Comparison of ENCODE assay signal across 8 cellular contexts in genomic region chr2:175004980-175005832, GRCh38. TPM values are rescaled to one million over a fixed set of nuclear protein-coding genes. Genes with fewer than 3 reads are reported as not detected.
A peak's percentile ranks its signal among the peaks of the same experiment; 100 is the strongest.
DNase-seq lines count a peak whose midpoint lies in the region; ATAC-seq and TF ChIP-seq lines count a peak whose summit lies in the region.

Gene CHN1, minus strand, starts transcription at chr2:175005381. Its CDS starts 469 bp downstream, at chr2:175004912.

- no peaks in the 10 kb centered on the region for H3K9me3 ChIP-seq in ES-I3 (ENCODE audit: control insufficient read depth, insufficient read depth, low read length)
- no peaks in the 10 kb centered on the region for H3K9me3 ChIP-seq in HCT116 (ENCODE audit: control insufficient read depth in 1 of 2, insufficient read depth in 1 of 2, low read depth in 1 of 2, low read length in 2 of 2)
- H3K9me3 ChIP-seq in breast epithelium, result no peaks in the 10 kb centered on the region
- no peaks in the 10 kb centered on the region for H3K9me3 ChIP-seq in smooth muscle cell (replicated peaks; ENCODE audit: low read depth)

- intact Hi-C loops in HCT116 (cut with micrococcal nuclease), result no loop called here
- intact Hi-C loops in breast epithelium (cut with DNase I; ENCODE audit: low total_unique reads), result no loop called here

- no peak for TF ChIP-seq CTCF in HCT116 (IDR thresholded peaks at IDR 0.05 in 2 of 3, conservative IDR thresholded peaks at IDR 0.05 in 1 of 3; ENCODE audit: borderline replicate concordance in 1 of 3, insufficient read depth in 1 of 3, low read depth in 2 of 3, low read length in 2 of 3)
- TF ChIP-seq CTCF in VCaP (conservative IDR thresholded peaks at IDR 0.05), result no peak
- no peak for TF ChIP-seq CTCF in breast epithelium (IDR thresholded peaks at IDR 0.05)
- TF ChIP-seq CTCF in smooth muscle cell (IDR thresholded peaks at IDR 0.05; ENCODE audit: borderline replicate concordance, insufficient read depth, poor library complexity, severe bottlenecking), result no peak

- peaks cover 4 to 8% of the 10 kb centered on the region in 2 donors for H3K4me1 Mint-ChIP-seq in immature natural killer cell

- H3K4me3 Mint-ChIP-seq in immature natural killer cell, result peak within 1 kb of the TSS; percentile 63 to 82 (median 82)

- H3K9ac ChIP-seq in ES-I3 (ENCODE audit: low read depth, low read length) (peak within 1 kb of the TSS; percentile 89), HCT116 (ENCODE audit: low read length) (peak within 1 kb of the TSS; percentile 26), smooth muscle cell (ENCODE audit: low read depth) (no peak within 1 kb of the TSS)

- H3K27me3 ChIP-seq in HCT116 (ENCODE audit: insufficient read depth, low read length) (peaks cover 42% of the 10 kb centered on the region), breast epithelium (peaks cover 0 to 17% of the 10 kb centered on the region in 2 donors), smooth muscle cell (ENCODE audit: low read depth) (peaks cover 41% of the 10 kb centered on the region)

- H3K4me3 ChIP-seq in HCT116 (replicated peaks in 1 of 2; ENCODE audit: low read depth in 1 of 2, low read length in 2 of 2) (peak within 1 kb of the TSS; percentile 48 to 60), breast epithelium (peak within 1 kb of the TSS; percentile 75 to 93 (median 77)), smooth muscle cell (peak within 1 kb of the TSS; percentile 64)

- under 1% methylated on average over 58 of the region's 92 CpGs for WGBS in smooth muscle cell (ENCODE audit: low lambda C conversion rate)

- no peaks in the 10 kb centered on the region for H3F3A ChIP-seq in smooth muscle cell (ENCODE audit: low read depth)

- no peaks in the 10 kb centered on the region for H3K9me3 Mint-ChIP-seq in immature natural killer cell

- no TSS peak for BruUV-seq in HCT116 (replicated peaks; lab: Mats Ljungman, UMichigan)

- no peak for TF ChIP-seq POLR2A in HCT116 (IDR thresholded peaks at IDR 0.05; ENCODE audit: borderline replicate concordance, extremely low read depth, insufficient read depth, insufficient read length)
- no peak for TF ChIP-seq POLR2A in breast epithelium (IDR thresholded peaks at IDR 0.05)

- H3K4me1 ChIP-seq in ES-I3 (ENCODE audit: insufficient read depth, low read length) (peaks cover 13% of the 10 kb centered on the region; the same call in 1 of the 2 replicates), HCT116 (ENCODE audit: control insufficient read depth in 1 of 2, insufficient read depth in 2 of 2, low read length in 2 of 2) (peaks cover 3 to 13% of the 10 kb centered on the region in 2 experiments; a peak in 3 of 4 replicates), breast epithelium (no peaks in the 10 kb centered on the region), smooth muscle cell (ENCODE audit: low read depth) (peaks cover 35% of the 10 kb centered on the region)

- H3K4me2 ChIP-seq in HCT116 (ENCODE audit: low read length) (peak within 1 kb of the TSS; percentile 81), smooth muscle cell (peak within 1 kb of the TSS; percentile 99)

- peak within 1 kb of the TSS; percentile 16; the same call in 1 of the 2 replicates for H3K27ac ChIP-seq in HCT116 (ENCODE audit: low read depth, low read length)
- peak within 1 kb of the TSS; percentile 92 for H3K27ac ChIP-seq in VCaP
- peak within 1 kb of the TSS; percentile 60 to 87 for H3K27ac ChIP-seq in breast epithelium
- no peak within 1 kb of the TSS for H3K27ac ChIP-seq in smooth muscle cell (ENCODE audit: low read depth)

- H2AFZ ChIP-seq in HCT116 (ENCODE audit: low read depth, low read length, poor library complexity, severe bottlenecking) (peak within 1 kb of the TSS; percentile 89), smooth muscle cell (ENCODE audit: low read depth) (peak within 1 kb of the TSS; percentile 60)

- H3K9me2 ChIP-seq in HCT116 (ENCODE audit: insufficient read depth), result no peaks in the 10 kb centered on the region

- CTCF ChIA-PET in HCT116 (lab: Charles Lee), result interaction anchor here (0.5 kb wide), 1 partner anchor 217 kb away, joined by 4 read pairs; no protein-coding TSS in a partner anchor

- peaks cover 15 to 30% (median 19%) of the 10 kb centered on the region in 3 donors for H3K27me3 Mint-ChIP-seq in immature natural killer cell (ENCODE audit: low read depth in 3 of 3)

- H4K20me1 ChIP-seq in HCT116 (ENCODE audit: insufficient read depth) (no peaks in the 10 kb centered on the region), smooth muscle cell (ENCODE audit: low read depth) (no peaks in the 10 kb centered on the region)

- peak; percentile 85 for ATAC-seq in HCT116

- POLR2A ChIA-PET in HCT116 (lab: Charles Lee), result interaction anchor here (1.2 kb wide), 1 partner anchor 17 kb away, joined by 5 read pairs; no protein-coding TSS in a partner anchor

- H3K36me3 ChIP-seq in ES-I3 (ENCODE audit: insufficient read depth, low read length), result no peaks in the 10 kb centered on the region
- H3K36me3 ChIP-seq in HCT116 (ENCODE audit: control insufficient read depth in 1 of 2, insufficient read depth in 2 of 2, low read length in 2 of 2), result no peaks in the 10 kb centered on the region
- H3K36me3 ChIP-seq in breast epithelium, result no peaks in the 10 kb centered on the region
- H3K36me3 ChIP-seq in smooth muscle cell (ENCODE audit: low read depth), result no peaks in the 10 kb centered on the region

- RAD21 ChIA-PET in HCT116 (lab: Charles Lee; ENCODE audit: low non-redundant PET in 1 of 2, low total read pairs in 2 of 2, uncharacterized antibody in 2 of 2, unreplicated experiment in 2 of 2), result no interaction called here

- H3K79me2 ChIP-seq in HCT116 (ENCODE audit: insufficient read depth, low read length) (no peaks in the 10 kb centered on the region), smooth muscle cell (ENCODE audit: low read depth) (no peaks in the 10 kb centered on the region)

- DNase-seq in HCT116 (ENCODE audit: low read depth, low spot score) (no peak), NCI-H1417 (lab: John Stamatoyannopoulos, UW) (peak; percentile 79 to 96 (median 95)), breast epithelium (ENCODE audit: low spot score in 2 of 2) (peak in 1 of 2 donors; percentile 26), immature natural killer cell (peak; percentile 14 to 26 (median 22)), smooth muscle cell (lab: John Stamatoyannopoulos, UW; ENCODE audit: unreplicated experiment) (peak; percentile 11), NK-92 (lab: John Stamatoyannopoulos, UW; ENCODE audit: unreplicated experiment) (no peak)

- H3K36me3 Mint-ChIP-seq in immature natural killer cell, result peaks cover 0 to 4% (median 0%) of the 10 kb centered on the region in 3 donors

- H3K27ac Mint-ChIP-seq in immature natural killer cell, result no peak within 1 kb of the TSS

- TF ChIP-seq RAD21 in HCT116 (IDR thresholded peaks at IDR 0.05; ENCODE audit: low read depth), result no peak

TF ChIP-seq in HCT116, 20 proteins besides CTCF, POLR2A, EP300 and RAD21 (continues in another document):
- TF ChIP-seq ZNF274 (IDR thresholded peaks at IDR 0.05; ENCODE audit: low read depth, low read length) (no peak), SRF (IDR thresholded peaks at IDR 0.05; ENCODE audit: low read depth) (no peak), ATF3 (IDR thresholded peaks at IDR 0.05) (no peak), ZBTB33 (IDR thresholded peaks at IDR 0.05; ENCODE audit: extremely low read depth, insufficient replicate concordance, low read length) (no peak), YY1 (IDR thresholded peaks at IDR 0.05; ENCODE audit: extremely low read depth, insufficient replicate concordance, low read depth, low read length) (peak; percentile 84), POLR2AphosphoS5 (IDR thresholded peaks at IDR 0.05; ENCODE audit: low read depth, low read length) (no peak)

RNA-seq across cellular contexts. Expression of gene CHN1, which starts in this region (rescaled TPM):
- total RNA-seq in HCT116 (2021; ENCODE audit: unreplicated experiment) (3.6 TPM), breast epithelium (10 to 100 TPM in 2 of 3 donors, 1 to 10 TPM in 1; 9.8 to 14.7 (median 13.4) TPM), smooth muscle cell (33.5 and 40.4 TPM in 2 replicates)
- polyA plus RNA-seq in HCT116 (2012), result 1.7 and 1.8 TPM in 2 replicates
- polyA plus RNA-seq in immature natural killer cell (under 1 TPM in 2 of 3 donors, not detected in 1; 0.11 to 0.69 TPM), smooth muscle cell (30.2 and 44.8 TPM in 2 replicates)

Comparison
In these comparisons a context has a peak if more than half of its experiments do, and no peak if none do; other contexts are left out.
1. RNA of gene CHN1 (polyA plus RNA-seq): 30.2 to 44.8 TPM in smooth muscle cell; 0.11 to 0.69 TPM in immature natural killer cell; every median in the first group is over 10 times any median in the second.
2. Peak in DNase-seq in immature natural killer cell; RNA of the gene not detected or under 1 TPM.
3. DNase-seq: peak in NCI-H1417 (3 of 3) and smooth muscle cell (single experiment); none in HCT116 (single experiment) and NK-92 (single experiment).
4. Peak in every context shown above with its lines, with median percentiles within 50 percentile points of each other: H3K4me3 ChIP-seq.